In the genomic region with DNA sequence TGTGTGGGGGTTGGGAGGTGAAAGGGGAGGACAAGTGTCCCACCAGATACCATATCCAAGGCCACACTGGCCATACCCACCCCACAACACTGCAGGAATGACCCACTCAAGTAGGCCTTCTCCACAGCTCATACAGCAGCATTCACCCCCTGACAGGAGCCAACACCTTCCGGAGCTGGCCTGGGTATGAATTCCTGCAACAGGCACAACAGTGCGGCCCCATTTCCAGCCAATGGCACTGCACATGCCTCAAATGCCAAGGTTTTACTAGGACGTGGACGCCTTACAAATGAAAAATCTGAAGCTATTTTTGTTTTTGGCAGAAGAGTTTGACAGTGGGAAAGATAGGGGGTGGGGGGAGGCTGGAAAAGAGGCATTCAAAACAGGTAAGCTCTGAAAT, we compare ENCODE assay signal across 15 cellular contexts. TPM values are rescaled to one million over a fixed set of nuclear protein-coding genes. Genes with fewer than 3 reads are reported as not detected.
"Had no signal": no experiment of that assay in that cellular context is flagged by ENCODE, and none has a peak within 500 bp of the region (broad histone marks: within the 10 kb centered on the region; RNA-seq: fewer than 3 reads in every experiment).

No MANE protein-coding gene starts in this region.

- H3K36me3 ChIP-seq: ascending aorta, pancreas, SJSA1, upper lobe of right lung had no signal

- H3K27me3 ChIP-seq: ascending aorta, pancreas had no signal

- DNase-seq: activated CD4-positive, alpha-beta T cell treated with anti-CD3 and anti-CD28 coated beads, Interleukin-2, amount 50 U/mL, for 48 hours; activated CD4-positive, CD25-positive, alpha-beta regulatory T cell treated with anti-CD3 and anti-CD28 coated beads, Interleukin-2, amount 50 U/mL, for 72 hours; activated gamma-delta T cell; activated naive CD8-positive, alpha-beta T cell treated with anti-CD3 and anti-CD28 coated beads for 36 hours; activated T-cell treated with anti-CD3 and anti-CD28 coated beads, Interleukin-2, amount 50 U/mL, for 4 hours; cortex of kidney; endodermal cell; erythroblast; glutamatergic neuron; pancreas; stimulated activated naive CD4-positive, alpha-beta T cell; SW 1271; upper lobe of right lung had no signal

- H3K9me3 ChIP-seq: ascending aorta, pancreas, SJSA1, upper lobe of right lung had no signal

- ATAC-seq: activated T-cell treated with anti-CD3 and anti-CD28 coated beads, Interleukin-2, amount 50 U/mL, for 4 hours; pancreas; upper lobe of right lung had no signal

- H3K4me3 ChIP-seq: pancreas, SJSA1 had no signal

- FAIRE-seq: pancreas had no signal

- H3K27ac ChIP-seq: pancreas, SJSA1, upper lobe of right lung had no signal

RNA-seq across cellular contexts. Expression of a gene that starts 2.0 kb away (rescaled TPM):
- total RNA-seq: activated naive CD8-positive, alpha-beta T cell treated with anti-CD3 and anti-CD28 coated beads for 36 hours; activated T-cell treated with anti-CD3 and anti-CD28 coated beads, Interleukin-2, amount 50 U/mL, for 4 hours; SJSA1 had no signal
